Comparison of ENCODE assay signal across 27 cellular contexts in genomic region chr4:170051402-170051801, GRCh38.
"Had no signal": no experiment of that assay in that cellular context is flagged by ENCODE, and none has a peak within 500 bp of the region (broad histone marks: within the 10 kb centered on the region; RNA-seq: fewer than 3 reads in every experiment).

No MANE protein-coding gene starts in this region.

- H3K36me3 ChIP-seq: esophagus squamous epithelium, left lung, suprapubic skin, tibial artery, upper lobe of right lung had no signal

- H3K27ac ChIP-seq: epithelial cell of prostate, esophagus squamous epithelium, left lung, parathyroid adenoma, psoas muscle, suprapubic skin, tibial artery, upper lobe of right lung had no signal

- H3K4me3 Mint-ChIP-seq: activated naive CD8-positive, alpha-beta T cell; central memory CD8-positive, alpha-beta T cell; nephron; stimulated activated naive B cell treated with anti-CD40 and anti-IgM and Interleukin-4, amounts not matched to agents 10 μg/mL and 1 μg/mL and 100 μg/mL, for 72 hours; T-helper 2 cell treated with Interferon-gamma antibody and Interleukin-4, amounts not matched to agents 5 μg/mL and 100 μg/mL, for 36 hours had no signal

- H3K27me3 ChIP-seq: left lung, suprapubic skin, upper lobe of right lung had no signal

- H3K4me1 ChIP-seq: esophagus squamous epithelium, left lung, parathyroid adenoma, psoas muscle, suprapubic skin, tibial artery, upper lobe of right lung had no signal

- H3K36me3 Mint-ChIP-seq: activated naive CD8-positive, alpha-beta T cell; stimulated activated naive B cell treated with anti-CD40 and anti-IgM and Interleukin-4, amounts not matched to agents 10 μg/mL and 1 μg/mL and 100 μg/mL, for 72 hours had no signal

- H3K27ac Mint-ChIP-seq: activated naive CD8-positive, alpha-beta T cell; nephron; stimulated activated naive B cell treated with anti-CD40 and anti-IgM and Interleukin-4, amounts not matched to agents 10 μg/mL and 1 μg/mL and 100 μg/mL, for 72 hours; T-helper 2 cell treated with Interferon-gamma antibody and Interleukin-4, amounts not matched to agents 5 μg/mL and 100 μg/mL, for 36 hours had no signal

- H3K9me3 Mint-ChIP-seq: central memory CD8-positive, alpha-beta T cell; nephron; stimulated activated naive B cell treated with anti-CD40 and anti-IgM and Interleukin-4, amounts not matched to agents 10 μg/mL and 1 μg/mL and 100 μg/mL, for 72 hours; T-helper 2 cell treated with Interferon-gamma antibody and Interleukin-4, amounts not matched to agents 5 μg/mL and 100 μg/mL, for 36 hours had no signal

- H3K4me1 Mint-ChIP-seq: central memory CD8-positive, alpha-beta T cell; nephron; stimulated activated naive B cell treated with anti-CD40 and anti-IgM and Interleukin-4, amounts not matched to agents 10 μg/mL and 1 μg/mL and 100 μg/mL, for 72 hours had no signal

- H3K9ac ChIP-seq: parathyroid adenoma had no signal

- H3K4me3 ChIP-seq: esophagus squamous epithelium, left lung, lung, psoas muscle, smooth muscle cell, suprapubic skin, tibial artery, upper lobe of right lung had no signal

- H3K79me2 ChIP-seq: parathyroid adenoma had no signal

- H2AFZ ChIP-seq: parathyroid adenoma had no signal

- ATAC-seq: left lung; psoas muscle; stimulated activated naive B cell treated with anti-CD40 and anti-IgM and Interleukin-4, amounts not matched to agents 10 μg/mL and 1 μg/mL and 100 μg/mL, for 72 hours; upper lobe of right lung had no signal

- H3K9me3 ChIP-seq: esophagus squamous epithelium, left lung, psoas muscle, suprapubic skin, tibial artery, upper lobe of right lung had no signal

- H3K4me2 ChIP-seq: smooth muscle cell had no signal

- DNase-seq: activated CD4-positive, alpha-beta T cell treated with anti-CD3 and anti-CD28 coated beads for 4 hours; activated CD4-positive, alpha-beta T cell treated with anti-CD3 and anti-CD28 coated beads, Interleukin-2, amount 50 U/mL, for 4 hours; activated CD8-positive, alpha-beta memory T cell treated with anti-CD3 and anti-CD28 coated beads for 24 hours; activated effector memory CD4-positive, alpha-beta T cell treated with Interleukin-2 at 50 U/mL for 16 hours; activated naive CD4-positive, alpha-beta T cell treated with Interleukin-2 at 50 U/mL for 16 hours; anterior cingulate cortex; dermis blood vessel endothelial cell; effector CD4-positive, alpha-beta T cell; esophagus squamous epithelium; left lung; nucleus accumbens; psoas muscle; stimulated activated CD4-positive, alpha-beta T cell treated with anti-CD3 and anti-CD28 coated beads, Interleukin-1b, Interleukin-23, amount 100 ng/mL, for 48 hours; stimulated activated CD4-positive, alpha-beta T cell treated with anti-CD3 and anti-CD28 coated beads, Interleukin-4, amount 100 ng/mL, for 4 hours; stimulated activated CD8-positive, alpha-beta memory T cell treated with anti-CD3 and anti-CD28 coated beads, Interleukin-4, amount 100 ng/mL, for 48 hours; stimulated activated naive B cell treated with anti-CD40 and anti-IgM and Interleukin-4, amounts not matched to agents 10 μg/mL and 1 μg/mL and 100 μg/mL, for 72 hours; tibial artery; upper lobe of right lung had no signal
